Comparison of ENCODE assay signal across 8 cellular contexts in the genomic region with DNA sequence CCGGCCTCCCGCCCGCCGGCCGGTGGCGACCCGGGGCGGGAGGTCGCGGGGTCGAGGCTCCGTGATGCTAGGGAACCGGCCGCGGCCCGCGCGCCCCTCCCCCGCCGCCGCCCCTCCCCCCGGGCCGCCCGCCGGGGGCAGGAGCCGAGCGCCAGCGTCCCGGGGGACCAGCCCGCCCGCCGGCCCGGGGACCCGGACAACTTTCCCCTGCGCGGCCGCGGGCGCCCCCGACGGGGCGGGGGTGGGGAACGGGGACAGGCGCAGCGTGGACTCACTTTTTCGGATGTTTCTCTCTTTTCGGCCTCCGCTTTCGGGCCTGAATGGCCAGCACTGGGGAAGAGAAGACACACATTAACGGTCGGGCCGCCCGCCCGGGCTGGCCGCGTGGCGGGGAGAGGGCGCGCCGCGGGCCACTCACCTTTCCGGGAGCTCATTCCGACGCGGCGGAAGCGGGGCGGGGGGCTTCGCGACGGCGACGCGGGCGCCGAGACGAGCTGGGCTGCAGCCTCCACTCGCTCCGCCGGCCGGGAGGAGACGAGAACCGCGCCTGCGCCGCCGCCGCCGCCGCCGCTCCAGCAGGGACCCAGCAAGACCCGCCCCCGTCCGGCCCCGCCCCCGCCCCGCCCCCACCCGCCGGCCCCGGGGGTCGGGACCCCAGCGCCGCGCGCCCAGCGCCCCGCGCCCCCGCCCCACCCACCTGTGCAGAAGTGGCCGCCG. TPM values are rescaled to one million over a fixed set of nuclear protein-coding genes. Genes with fewer than 3 reads are reported as not detected.
DNase-seq lines count a peak whose midpoint lies in the region; ATAC-seq and TF ChIP-seq lines count a peak whose summit lies in the region.

Gene SRPK2, minus strand, starts transcription at position 549 of the 717 bp plus-strand sequence.

- H3K4me1 ChIP-seq in CD8-positive, alpha-beta T cell (ENCODE audit: insufficient read depth, low read length): peaks cover 14% of the 10 kb centered on the region
- peaks cover 9% of the 10 kb centered on the region; the same call in 1 of the 2 replicates for H3K4me1 ChIP-seq in Panc1 (ENCODE audit: control insufficient read depth, insufficient read depth, low read length)

- peak within 1 kb of the TSS; percentile 59 for H3K27ac ChIP-seq in CD8-positive, alpha-beta T cell (ENCODE audit: low read depth, low read length)
- H3K27ac ChIP-seq in Panc1 (ENCODE audit: low read length): peak within 1 kb of the TSS; percentile 79

- no peak for TF ChIP-seq CTCF in CD8-positive, alpha-beta T cell (IDR thresholded peaks at IDR 0.05)
- TF ChIP-seq CTCF in Panc1 (IDR thresholded peaks at IDR 0.05) (no peak), fibroblast of the aortic adventitia (IDR thresholded peaks at IDR 0.05; ENCODE audit: insufficient read depth, low read length) (no peak), neural crest cell (conservative IDR thresholded peaks at IDR 0.05) (no peak)

- no peaks in the 10 kb centered on the region for H3K9me3 Mint-ChIP-seq in CD8-positive, alpha-beta T cell
- no peaks in the 10 kb centered on the region for H3K9me3 Mint-ChIP-seq in neural crest cell
- H3K9me3 Mint-ChIP-seq in stimulated activated naive CD8-positive, alpha-beta T cell treated with anti-CD3 and anti-CD28 coated beads, Interleukin-15, amount 100 ng/mL, for 72 hours: no peaks in the 10 kb centered on the region

- peak within 1 kb of the TSS; percentile 85 for H3K4me3 ChIP-seq in CD8-positive, alpha-beta T cell (ENCODE audit: low read depth, low read length)
- peak within 1 kb of the TSS; percentile 78 to 81 for H3K4me3 ChIP-seq in Panc1 (ENCODE audit: low read depth in 2 of 2, low read length in 2 of 2)
- peak within 1 kb of the TSS; percentile 79 for H3K4me3 ChIP-seq in fibroblast of the aortic adventitia (ENCODE audit: low read depth, low read length)

- DNase-seq in CD8-positive, alpha-beta T cell: peak; percentile 39 to 84 (median 75)
- DNase-seq in GM19240 (ENCODE audit: insufficient read length, low spot score) (peak; percentile 74), Panc1 (ENCODE audit: low read depth, low spot score) (no peak), fibroblast of the aortic adventitia (ENCODE audit: low read depth) (no peak), neural crest cell (ENCODE audit: low read depth, low spot score) (peak; percentile 70)
- peak; percentile 71 for DNase-seq in activated T-helper 9 cell treated with anti-CD3 and anti-CD28 coated beads, Interleukin-2, amount 50 U/mL, for 16 hours (ENCODE audit: low read depth)
- peak; percentile 71 to 73 for DNase-seq in stimulated activated naive CD8-positive, alpha-beta T cell treated with anti-CD3 and anti-CD28 coated beads, Interleukin-15, amount 100 ng/mL, for 72 hours

- intact Hi-C loops in CD8-positive, alpha-beta T cell (cut with DNase I, micrococcal nuclease): loop anchor here (1.0 to 10.0 kb wide), 8 partner anchors 36 to 896 kb away; partner anchors contain the start of genes NAMPT (in 1 of the 2), PUS7 (in 1 of the 2) and RINT1 (in 1 of the 2)
- intact Hi-C loops in Panc1 (cut with micrococcal nuclease; ENCODE audit: unreplicated experiment): no loop called here

- POLR2A ChIA-PET in CD8-positive, alpha-beta T cell (lab: Charles Lee): interaction anchor here (1.7 to 2.0 kb wide), 3 partner anchors 36 to 375 kb away, joined by 4 to 11 read pairs (median 4); no protein-coding TSS in a partner anchor
- POLR2A ChIA-PET in Panc1 (lab: Charles Lee): no interaction called here

- no peaks in the 10 kb centered on the region for H3K9me3 ChIP-seq in CD8-positive, alpha-beta T cell (ENCODE audit: low read length)
- H3K9me3 ChIP-seq in Panc1 (ENCODE audit: control insufficient read depth, insufficient read depth, low read depth, low read length): no peaks in the 10 kb centered on the region

- H3K27ac Mint-ChIP-seq in CD8-positive, alpha-beta T cell: peak within 1 kb of the TSS; percentile 95
- H3K27ac Mint-ChIP-seq in neural crest cell (ENCODE audit: unreplicated experiment): peak within 1 kb of the TSS; percentile 93
- peak within 1 kb of the TSS; percentile 34 to 98 for H3K27ac Mint-ChIP-seq in stimulated activated naive CD8-positive, alpha-beta T cell treated with anti-CD3 and anti-CD28 coated beads, Interleukin-15, amount 100 ng/mL, for 72 hours

- H3K4me1 Mint-ChIP-seq in CD8-positive, alpha-beta T cell (ENCODE audit: low read depth): peaks cover 40% of the 10 kb centered on the region
- peaks cover 16% of the 10 kb centered on the region for H3K4me1 Mint-ChIP-seq in neural crest cell
- peaks cover 35% of the 10 kb centered on the region for H3K4me1 Mint-ChIP-seq in stimulated activated naive CD8-positive, alpha-beta T cell treated with anti-CD3 and anti-CD28 coated beads, Interleukin-15, amount 100 ng/mL, for 72 hours

- ATAC-seq in CD8-positive, alpha-beta T cell: peak; percentile 80
- ATAC-seq in HG03460 (IDR thresholded peaks at IDR 0.05; ENCODE audit: unreplicated experiment) (peak; percentile 71), Panc1 (peak; percentile 93)
- ATAC-seq in stimulated activated naive CD8-positive, alpha-beta T cell treated with anti-CD3 and anti-CD28 coated beads, Interleukin-15, amount 100 ng/mL, for 72 hours: peak; percentile 86

- no peaks in the 10 kb centered on the region for H3K27me3 ChIP-seq in CD8-positive, alpha-beta T cell (ENCODE audit: insufficient read depth, low read length)
- H3K27me3 ChIP-seq in Panc1 (ENCODE audit: control insufficient read depth, insufficient read depth, low read length): no peaks in the 10 kb centered on the region

- CTCF ChIA-PET in CD8-positive, alpha-beta T cell (lab: Charles Lee): interaction anchor here (0.7 kb wide), 1 partner anchor 124 kb away, joined by 3 read pairs; no protein-coding TSS in a partner anchor
- CTCF ChIA-PET in Panc1 (lab: Charles Lee): no interaction called here

- in situ Hi-C loops in Panc1 (cut with HindIII; ENCODE audit: low pct_unique_long_range_greater_than_20kb, low sequenced_read_pairs): no loop called here

- H3K27me3 Mint-ChIP-seq in CD8-positive, alpha-beta T cell (ENCODE audit: low read depth): no peaks in the 10 kb centered on the region
- peaks cover 2% of the 10 kb centered on the region for H3K27me3 Mint-ChIP-seq in neural crest cell (ENCODE audit: low read depth)
- no peaks in the 10 kb centered on the region for H3K27me3 Mint-ChIP-seq in stimulated activated naive CD8-positive, alpha-beta T cell treated with anti-CD3 and anti-CD28 coated beads, Interleukin-15, amount 100 ng/mL, for 72 hours

- BruUV-seq in Panc1 (replicated peaks; lab: Mats Ljungman, UMichigan): no TSS peak

- H3K36me3 ChIP-seq in CD8-positive, alpha-beta T cell (ENCODE audit: insufficient read depth, low read length): no peaks in the 10 kb centered on the region
- H3K36me3 ChIP-seq in Panc1 (ENCODE audit: control insufficient read depth, insufficient read depth, low read length): no peaks in the 10 kb centered on the region

- peak within 1 kb of the TSS; percentile 95 for H3K4me3 Mint-ChIP-seq in CD8-positive, alpha-beta T cell
- H3K4me3 Mint-ChIP-seq in neural crest cell: peak within 1 kb of the TSS; percentile 94
- H3K4me3 Mint-ChIP-seq in stimulated activated naive CD8-positive, alpha-beta T cell treated with anti-CD3 and anti-CD28 coated beads, Interleukin-15, amount 100 ng/mL, for 72 hours: peak within 1 kb of the TSS; percentile 96 to 98

- H3K36me3 Mint-ChIP-seq in CD8-positive, alpha-beta T cell: peaks cover 10% of the 10 kb centered on the region
- H3K36me3 Mint-ChIP-seq in neural crest cell (ENCODE audit: low read depth): peaks cover 7% of the 10 kb centered on the region

RNA-seq across cellular contexts. Expression of gene SRPK2, which starts in this region (rescaled TPM):
- total RNA-seq in CD8-positive, alpha-beta T cell: 10 to 100 TPM; 29.2 to 29.7 TPM
- total RNA-seq in Panc1 (2021; ENCODE audit: unreplicated experiment) (58.2 TPM), fibroblast of the aortic adventitia (ENCODE audit: low replicate concordance) (45.0 and 50.8 TPM in 2 replicates), neural crest cell (43.1 and 44.6 TPM in 2 replicates)
- polyA plus RNA-seq in Panc1 (2012; ENCODE audit: insufficient read length): 29.6 TPM

Comparison
In these comparisons a context has a peak if more than half of its experiments do, and no peak if none do; other contexts are left out.
1. DNase-seq: peak in CD8-positive, alpha-beta T cell (7 of 7), GM19240 (single experiment), activated T-helper 9 cell treated with anti-CD3 and anti-CD28 coated beads, Interleukin-2, amount 50 U/mL, for 16 hours (single experiment), neural crest cell (single experiment) and stimulated activated naive CD8-positive, alpha-beta T cell treated with anti-CD3 and anti-CD28 coated beads, Interleukin-15, amount 100 ng/mL, for 72 hours (2 of 2); none in Panc1 (single experiment) and fibroblast of the aortic adventitia (single experiment).
2. Peak in every context shown above with its lines, with median percentiles within 50 percentile points of each other: ATAC-seq, H3K4me3 ChIP-seq, H3K27ac Mint-ChIP-seq and H3K4me3 Mint-ChIP-seq.